Comparison of ENCODE assay signal across 8 cellular contexts in the genomic region with DNA sequence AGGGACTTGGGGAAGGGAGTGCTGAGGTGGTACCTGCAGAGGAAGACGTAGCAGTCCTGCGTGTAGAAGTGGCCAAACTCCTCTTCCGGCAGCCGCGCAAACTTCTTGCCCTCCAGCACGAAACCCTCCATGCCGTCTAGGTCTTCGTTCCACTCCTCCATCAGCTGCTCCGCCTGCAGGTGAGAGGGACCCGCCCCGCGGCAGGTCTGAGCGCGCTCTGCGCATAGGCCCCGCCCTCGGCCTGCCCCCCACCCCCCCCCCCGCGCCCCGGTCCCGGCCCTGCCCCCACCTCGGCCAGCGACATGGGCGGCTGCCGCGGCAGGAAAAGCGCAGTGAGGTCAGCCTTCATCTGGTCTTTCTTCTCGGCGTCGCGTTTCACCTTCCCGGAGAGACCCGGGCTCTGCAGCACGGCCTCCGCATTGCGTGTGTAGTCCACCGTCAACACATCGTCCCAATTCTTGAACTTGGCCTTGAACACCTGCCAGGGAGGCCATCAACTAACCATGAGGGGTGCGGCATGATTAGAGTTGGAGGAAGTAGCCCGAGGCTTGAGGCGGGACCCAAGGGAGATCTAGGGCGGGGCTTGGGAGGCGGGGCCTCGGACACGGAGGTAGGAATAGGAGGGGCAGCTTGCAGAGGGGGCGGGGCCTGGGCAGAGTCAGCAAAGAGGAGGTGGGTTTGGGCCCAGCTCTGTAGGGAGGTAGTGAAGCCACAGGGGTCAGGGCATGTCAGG. TPM values are rescaled to one million over a fixed set of nuclear protein-coding genes. Genes with fewer than 3 reads are reported as not detected.
DNase-seq lines count a peak whose midpoint lies in the region; ATAC-seq, FAIRE-seq and TF ChIP-seq lines count a peak whose summit lies in the region.

No MANE protein-coding gene starts in this region.

- 79% methylated on average over 35 of the region's 46 CpGs for WGBS in A549 (ENCODE audit: missing lambda C conversion rate)

- H3K27me3 ChIP-seq in PC-3 (ENCODE audit: low read length) = no peaks in the 10 kb centered on the region

- intact Hi-C loops in PC-3 (cut with micrococcal nuclease) = no loop called here

- H2AFZ ChIP-seq in PC-3 (ENCODE audit: low read length) = no peak overlapping the region

- H3K79me2 ChIP-seq in PC-3 (ENCODE audit: low read length) = no peaks in the 10 kb centered on the region

- H3K9ac ChIP-seq in PC-3 (ENCODE audit: low read length) = no peak overlapping the region

- H3K4me1 Mint-ChIP-seq in mesothelial cell of epicardium = peaks cover 13% of the 10 kb centered on the region

- no peaks in the 10 kb centered on the region for H4K20me1 ChIP-seq in PC-3 (ENCODE audit: low read length)

- no peak for TF ChIP-seq EP300 in A549 (IDR thresholded peaks at IDR 0.05)

- H3K9me3 ChIP-seq in A549 (no peaks in the 10 kb centered on the region), PC-3 (ENCODE audit: low read length) (no peaks in the 10 kb centered on the region)

- TF ChIP-seq CTCF in A549 (IDR thresholded peaks at IDR 0.05) = no peak
- no peak for TF ChIP-seq CTCF in PC-3 (conservative IDR thresholded peaks at IDR 0.05; ENCODE audit: low read depth, low read length)
- no peak for TF ChIP-seq CTCF in mesothelial cell of epicardium (IDR thresholded peaks at IDR 0.05; ENCODE audit: unreplicated experiment)

- POLR2A ChIA-PET in A549 (lab: Yijun Ruan, JAX) (no interaction called here), PC-3 (lab: Charles Lee; ENCODE audit: unreplicated experiment) (no interaction called here)

- H3K27ac ChIP-seq in A549 = no peak overlapping the region
- no peak overlapping the region for H3K27ac ChIP-seq in PC-3 (ENCODE audit: low read length)

- DNase-seq in A549 (ENCODE audit: low read depth in 1 of 2, low spot score in 1 of 2) = peak; percentile 73 to 86
- DNase-seq in H54 (ENCODE audit: insufficient read length, low spot score) = peak; percentile 83
- peak; percentile 62 for DNase-seq in PC-3
- DNase-seq in ecto neural progenitor cell (ENCODE audit: low spot score) = peak; percentile 86
- peak; percentile 57 to 70 for DNase-seq in mesothelial cell of epicardium (ENCODE audit: low spot score in 2 of 2, unreplicated experiment in 2 of 2)

- H3K27me3 Mint-ChIP-seq in mesothelial cell of epicardium (ENCODE audit: low read depth) = no peaks in the 10 kb centered on the region

- CTCF ChIA-PET in A549 (lab: Yijun Ruan, JAX) (interaction anchor here (0.6 to 6.8 kb wide), 24 partner anchors 10 to 166 kb away, joined by 3 to 103 read pairs (median 6); a partner anchor contains a TSS), PC-3 (lab: Charles Lee) (no interaction called here)

- peak overlapping the region; percentile 89 for H3K27ac Mint-ChIP-seq in mesothelial cell of epicardium

- FAIRE-seq in A549 (lab: Jason Lieb, UNC) (no peak), H54 (lab: Jason Lieb, UNC) (no peak)

- no peaks in the 10 kb centered on the region for H3K9me3 Mint-ChIP-seq in mesothelial cell of epicardium

- BruUV-seq in PC-3 (replicated peaks; lab: Mats Ljungman, UMichigan) = no TSS peak

- H3K4me2 ChIP-seq in A549 (no peak overlapping the region), PC-3 (ENCODE audit: low read length) (no peak overlapping the region)

- H3F3A ChIP-seq in PC-3 (ENCODE audit: low read length, unreplicated experiment) = no peaks in the 10 kb centered on the region

- H3K4me3 ChIP-seq in A549 = no peak overlapping the region
- H3K4me3 ChIP-seq in PC-3 (ENCODE audit: low read length) = no peak overlapping the region

- ATAC-seq in A549 (peak; percentile 30 to 73; a peak in 3 of 6 replicates), PC-3 (peak; percentile 32; the same call in 1 of the 2 replicates), HG03139 (IDR thresholded peaks at IDR 0.05; ENCODE audit: unreplicated experiment) (no peak), GM21528 (IDR thresholded peaks at IDR 0.05; ENCODE audit: low FRiP score, unreplicated experiment) (no peak), GM21825 (IDR thresholded peaks at IDR 0.05; ENCODE audit: unreplicated experiment) (no peak)

- no peak for TF ChIP-seq RAD21 in A549 (conservative IDR thresholded peaks at IDR 0.05 in 1 of 2, IDR thresholded peaks at IDR 0.05 in 1 of 2)

- peak overlapping the region; percentile 63 for H3K4me3 Mint-ChIP-seq in mesothelial cell of epicardium

- no peaks in the 10 kb centered on the region for H3K9me2 ChIP-seq in PC-3 (replicated peaks; ENCODE audit: low read length)

- H3K36me3 ChIP-seq in PC-3 (ENCODE audit: low read depth, low read length) = peaks cover 51% of the 10 kb centered on the region

- peaks cover 10% of the 10 kb centered on the region; the same call in 2 of the 3 replicates for H3K4me1 ChIP-seq in A549
- no peaks in the 10 kb centered on the region for H3K4me1 ChIP-seq in PC-3 (ENCODE audit: insufficient read depth, low read length)

- TF ChIP-seq POLR2A in A549 (IDR thresholded peaks at IDR 0.05; ENCODE audit: low read length) (no peak), H54 (IDR thresholded peaks at IDR 0.05; ENCODE audit: low read depth, low read length) (no peak)

- peaks cover 25% of the 10 kb centered on the region for H3K36me3 Mint-ChIP-seq in mesothelial cell of epicardium

TF ChIP-seq in A549, 52 proteins besides CTCF, POLR2A, EP300 and RAD21:
- TF ChIP-seq SREBF2 (IDR thresholded peaks at IDR 0.05) (no peak), RFX5 (IDR thresholded peaks at IDR 0.05) (no peak), HOXA7 (CRISPR knock-in tag; IDR thresholded peaks at IDR 0.05) (no peak), TP53 (CRISPR knock-in tag; IDR thresholded peaks at IDR 0.05) (no peak), ZFP36 (IDR thresholded peaks at IDR 0.05; ENCODE audit: borderline replicate concordance, partially characterized antibody) (no peak), MAFK (IDR thresholded peaks at IDR 0.05; ENCODE audit: partially characterized antibody) (no peak), CBX2 (IDR thresholded peaks at IDR 0.05; ENCODE audit: borderline replicate concordance, low read depth) (no peak), HEYL (CRISPR knock-in tag; IDR thresholded peaks at IDR 0.05) (no peak), RCOR1 (IDR thresholded peaks at IDR 0.05; ENCODE audit: low read depth, low read length) (no peak), FOSL2 (IDR thresholded peaks at IDR 0.05) (no peak), FOSL2 (CRISPR knock-in tag; IDR thresholded peaks at IDR 0.05) (no peak), KDM1A (IDR thresholded peaks at IDR 0.05; ENCODE audit: low read depth) (no peak)
- TF ChIP-seq, protein P1, sequence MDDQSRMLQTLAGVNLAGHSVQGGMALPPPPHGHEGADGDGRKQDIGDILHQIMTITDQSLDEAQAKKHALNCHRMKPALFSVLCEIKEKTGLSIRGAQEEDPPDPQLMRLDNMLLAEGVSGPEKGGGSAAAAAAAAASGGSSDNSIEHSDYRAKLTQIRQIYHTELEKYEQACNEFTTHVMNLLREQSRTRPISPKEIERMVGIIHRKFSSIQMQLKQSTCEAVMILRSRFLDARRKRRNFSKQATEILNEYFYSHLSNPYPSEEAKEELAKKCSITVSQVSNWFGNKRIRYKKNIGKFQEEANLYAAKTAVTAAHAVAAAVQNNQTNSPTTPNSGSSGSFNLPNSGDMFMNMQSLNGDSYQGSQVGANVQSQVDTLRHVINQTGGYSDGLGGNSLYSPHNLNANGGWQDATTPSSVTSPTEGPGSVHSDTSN (IDR thresholded peaks at IDR 0.05) = no peak
- TF ChIP-seq, protein P2, sequence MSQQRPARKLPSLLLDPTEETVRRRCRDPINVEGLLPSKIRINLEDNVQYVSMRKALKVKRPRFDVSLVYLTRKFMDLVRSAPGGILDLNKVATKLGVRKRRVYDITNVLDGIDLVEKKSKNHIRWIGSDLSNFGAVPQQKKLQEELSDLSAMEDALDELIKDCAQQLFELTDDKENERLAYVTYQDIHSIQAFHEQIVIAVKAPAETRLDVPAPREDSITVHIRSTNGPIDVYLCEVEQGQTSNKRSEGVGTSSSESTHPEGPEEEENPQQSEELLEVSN (IDR thresholded peaks at IDR 0.05; ENCODE audit: borderline replicate concordance, low read depth) = no peak

RNA-seq across cellular contexts. Expression of a gene that starts 11.5 kb away (rescaled TPM):
- polyA plus RNA-seq in A549 (2011; rRNA removed) (280 and 299 TPM in 2 replicates), A549 (2017; fragmentation: RNase III; extraction: RNeasy Plus Mini Kit Qiagen cat#74134 plus additional on column Dnase treatment) (222 to 265 TPM (median 253 TPM) in 3 replicates)
- polyA plus RNA-seq in A549 (2012; cell fraction: cytosol; rRNA removed) = 403 and 473 TPM in 2 replicates
- 1,130 and 1,454 TPM in 2 replicates for polyA plus RNA-seq in A549 (2012; cell fraction: nucleus; rRNA removed)
- 463 and 500 TPM in 2 replicates for polyA minus RNA-seq in A549 (2011; rRNA and poly(A)+ RNA removed)
- total RNA-seq in PC-3 (2014; rRNA removed) (537 and 742 TPM in 2 replicates), mesothelial cell of epicardium (190 to 202 TPM (median 199 TPM) in 3 replicates)

RNA-seq across cellular contexts. Expression of a gene that starts 13.4 kb away (rescaled TPM):
- polyA plus RNA-seq in A549 (2011; rRNA removed) (3.7 and 4.3 TPM in 2 replicates), A549 (2017; fragmentation: RNase III; extraction: RNeasy Plus Mini Kit Qiagen cat#74134 plus additional on column Dnase treatment) (6.0 to 8.5 TPM (median 7.0 TPM) in 3 replicates)
- polyA plus RNA-seq in A549 (2012; cell fraction: cytosol; rRNA removed) = 9.8 and 11.4 TPM in 2 replicates
- polyA plus RNA-seq in A549 (2012; cell fraction: nucleus; rRNA removed) = 49.8 and 52.9 TPM in 2 replicates
- polyA minus RNA-seq in A549 (2011; rRNA and poly(A)+ RNA removed) = 5.7 and 6.7 TPM in 2 replicates
- total RNA-seq in PC-3 (2014; rRNA removed) (16.6 and 17.5 TPM in 2 replicates), mesothelial cell of epicardium (22.5 to 25.2 TPM (median 23.8 TPM) in 3 replicates)

RNA-seq across cellular contexts. Expression of a gene that starts 21.6 kb away (rescaled TPM):
- polyA plus RNA-seq in A549 (2011; rRNA removed) = 11.2 and 13.1 TPM in 2 replicates
- polyA plus RNA-seq in A549 (2012; cell fraction: cytosol; rRNA removed) = 26.7 and 42.5 TPM in 2 replicates
- polyA plus RNA-seq in A549 (2012; cell fraction: nucleus; rRNA removed) = 42.1 and 57.8 TPM in 2 replicates
- 15.5 to 19.3 TPM (median 18.9 TPM) in 3 replicates for polyA plus RNA-seq in A549 (2017; fragmentation: RNase III; extraction: RNeasy Plus Mini Kit Qiagen cat#74134 plus additional on column Dnase treatment)
- 13.9 and 20.5 TPM in 2 replicates for polyA minus RNA-seq in A549 (2011; rRNA and poly(A)+ RNA removed)
- total RNA-seq in PC-3 (2014; rRNA removed) = 47.4 and 60.6 TPM in 2 replicates
- total RNA-seq in mesothelial cell of epicardium = 70.8 to 72.5 TPM (median 72.1 TPM) in 3 replicates

Comparison
In these comparisons a context has a peak if more than half of its experiments do, and no peak if none do; other contexts are left out.
1. ATAC-seq: peak in A549 (2 of 2) and PC-3 (single experiment); none in HG03139 (single experiment), GM21528 (single experiment) and GM21825 (single experiment).
2. Peak in every context shown above with its lines, with median percentiles within 50 percentile points of each other: DNase-seq.